9 cellular contexts compared by ENCODE assay signal in genomic region chr17:39679521-39680192, GRCh38. TPM values are rescaled to one million over a fixed set of nuclear protein-coding genes. Genes with fewer than 3 reads are reported as not detected.
DNase-seq lines count a peak whose midpoint lies in the region; ATAC-seq, FAIRE-seq and TF ChIP-seq lines count a peak whose summit lies in the region.
"Had no signal": no experiment of that assay in that cellular context is flagged by ENCODE, and none has a peak within 500 bp of the region (broad histone marks: within the 10 kb centered on the region; RNA-seq: fewer than 3 reads in every experiment).

No MANE protein-coding gene starts in this region.

- no peak overlapping the region for H4K8ac ChIP-seq in trophoblast cell (ENCODE audit: low read depth, low read length)

- no peaks in the 10 kb centered on the region for H3K79me2 ChIP-seq in trophoblast cell (ENCODE audit: control insufficient read depth, insufficient read depth, low read length, poor library complexity)

- no peak overlapping the region for H2BK5ac ChIP-seq in trophoblast cell (ENCODE audit: low read depth, low read length, poor library complexity)

- ATAC-seq in WTC11, result no peak
- no peak for ATAC-seq in sciatic nerve

- no peak overlapping the region for H2AFZ ChIP-seq in trophoblast cell (ENCODE audit: insufficient read depth, low read length, poor library complexity)

- peaks cover 29% of the 10 kb centered on the region for H3K4me1 Mint-ChIP-seq in WTC11
- peaks cover 35% of the 10 kb centered on the region for H3K4me1 Mint-ChIP-seq in dendritic cell treated with granulocyte-macrophage colony-stimulating factor and Interleukin-4, amounts not matched to agents 40 ng/mL and 50 ng/mL, for 4 days (ENCODE audit: low read depth)

- peak overlapping the region; percentile 68 for H3K27ac Mint-ChIP-seq in WTC11
- H3K27ac Mint-ChIP-seq in dendritic cell treated with granulocyte-macrophage colony-stimulating factor and Interleukin-4, amounts not matched to agents 40 ng/mL and 50 ng/mL, for 4 days, result peak overlapping the region; percentile 74

- no peak overlapping the region for H4K91ac ChIP-seq in trophoblast cell (ENCODE audit: low read depth, low read length)

- no peaks in the 10 kb centered on the region for H3K9me3 Mint-ChIP-seq in WTC11
- H3K9me3 Mint-ChIP-seq in dendritic cell treated with granulocyte-macrophage colony-stimulating factor and Interleukin-4, amounts not matched to agents 40 ng/mL and 50 ng/mL, for 4 days, result no peaks in the 10 kb centered on the region

- H3K4me2 ChIP-seq in trophoblast cell (ENCODE audit: low read length), result no peak overlapping the region

- POLR2A ChIA-PET in WTC11 (lab: Charles Lee), result interaction anchor here (1.3 kb wide), 1 partner anchor 8 kb away, joined by 3 read pairs; the partner anchor contains the start of gene PGAP3

- no peaks in the 10 kb centered on the region for H3K27me3 ChIP-seq in trophoblast cell (ENCODE audit: insufficient read depth, low read length)
- no peaks in the 10 kb centered on the region for H3K27me3 ChIP-seq in BE2C

- no peak overlapping the region for H2AK5ac ChIP-seq in trophoblast cell (ENCODE audit: low read length)

- WGBS in trophoblast cell (ENCODE audit: extremely low coverage, insufficient coverage, insufficient read length), result no CpG with 5 or more reads among the region's 12 CpGs

- H3K4me3 Mint-ChIP-seq in WTC11, result no peak overlapping the region
- no peak overlapping the region for H3K4me3 Mint-ChIP-seq in dendritic cell treated with granulocyte-macrophage colony-stimulating factor and Interleukin-4, amounts not matched to agents 40 ng/mL and 50 ng/mL, for 4 days

- no peaks in the 10 kb centered on the region for H3K27me3 Mint-ChIP-seq in WTC11 (ENCODE audit: low read depth)
- H3K27me3 Mint-ChIP-seq in dendritic cell treated with granulocyte-macrophage colony-stimulating factor and Interleukin-4, amounts not matched to agents 40 ng/mL and 50 ng/mL, for 4 days, result peaks cover 2% of the 10 kb centered on the region

- no peak overlapping the region for H3K27ac ChIP-seq in trophoblast cell (ENCODE audit: low read depth, low read length)

- H3K36me3 Mint-ChIP-seq in WTC11, result peaks cover 9% of the 10 kb centered on the region
- peaks cover 66% of the 10 kb centered on the region for H3K36me3 Mint-ChIP-seq in dendritic cell treated with granulocyte-macrophage colony-stimulating factor and Interleukin-4, amounts not matched to agents 40 ng/mL and 50 ng/mL, for 4 days (ENCODE audit: low read depth)

- no peak overlapping the region for H3K14ac ChIP-seq in trophoblast cell (ENCODE audit: low read length)

- intact Hi-C loops in dendritic cell treated with granulocyte-macrophage colony-stimulating factor and Interleukin-4, amounts not matched to agents 40 ng/mL and 50 ng/mL, for 4 days (cut with micrococcal nuclease), result no loop called here
- intact Hi-C loops in sciatic nerve (cut with DNase I), result no loop called here

- TF ChIP-seq CTCF in WTC11 (IDR thresholded peaks at IDR 0.05), result no peak
- TF ChIP-seq CTCF in BE2C (IDR thresholded peaks at IDR 0.05; ENCODE audit: low read depth, low read length), result no peak

- CTCF ChIA-PET in WTC11 (lab: Charles Lee), result interaction anchor here (0.6 to 2.9 kb wide), 18 partner anchors 9 to 201 kb away, joined by 3 to 24 read pairs (median 4); partner anchors contain the start of genes ERBB2, PGAP3, PNMT and TCAP

- H3K23ac ChIP-seq in trophoblast cell (ENCODE audit: low read length), result no peak overlapping the region

- H3K18ac ChIP-seq in trophoblast cell (ENCODE audit: low read length), result no peak overlapping the region

- no peak overlapping the region for H3K9ac ChIP-seq in trophoblast cell (ENCODE audit: low read length)

- H3K36me3 ChIP-seq in trophoblast cell (ENCODE audit: control insufficient read depth in 1 of 2, insufficient read depth in 2 of 2, low read length in 2 of 2) (no peaks in the 10 kb centered on the region), BE2C (no peaks in the 10 kb centered on the region)

- no peak overlapping the region for H2BK12ac ChIP-seq in trophoblast cell (ENCODE audit: low read length)

- DNase-seq in GM12892 (ENCODE audit: insufficient read length) (no peak), WTC11 (ENCODE audit: low spot score) (no peak), trophoblast cell (no peak), sciatic nerve (ENCODE audit: low spot score) (no peak), middle frontal gyrus (ENCODE audit: extremely low spot score, low spot score) (no peak), superior temporal gyrus (ENCODE audit: extremely low spot score) (no peak), BE2C (no peak)

- H3K79me1 ChIP-seq in trophoblast cell (ENCODE audit: low read length), result peaks cover 3% of the 10 kb centered on the region

- no peak overlapping the region for H3K4me3 ChIP-seq in trophoblast cell (ENCODE audit: low read depth, low read length)
- no peak overlapping the region for H3K4me3 ChIP-seq in BE2C (ENCODE audit: low read depth, low read length)

- H3K4ac ChIP-seq in trophoblast cell (ENCODE audit: low read depth, low read length), result no peak overlapping the region

- FAIRE-seq in GM12892 (lab: Jason Lieb, UNC), result peak; percentile 67

- peaks cover 9 to 11% of the 10 kb centered on the region in 2 experiments for H3K4me1 ChIP-seq in trophoblast cell (ENCODE audit: control insufficient read depth in 1 of 2, insufficient read depth in 2 of 2, low read length in 2 of 2)
- H3K4me1 ChIP-seq in BE2C, result no peaks in the 10 kb centered on the region

- H2BK120ac ChIP-seq in trophoblast cell (ENCODE audit: insufficient read depth, low read length, poor library complexity), result no peak overlapping the region

- H3K9me3 ChIP-seq in trophoblast cell (ENCODE audit: insufficient read depth, low read depth, low read length) (peaks cover 2% of the 10 kb centered on the region), BE2C (no peaks in the 10 kb centered on the region)

- H4K12ac ChIP-seq in trophoblast cell (ENCODE audit: low read depth, low read length), result peak overlapping the region; percentile 65

- no peak for TF ChIP-seq POLR2A in GM12892 (IDR thresholded peaks at IDR 0.05; ENCODE audit: low read depth, low read length)

TF ChIP-seq in WTC11, 78 proteins besides CTCF, POLR2A, EP300 and RAD21 (continues in another document):
- no peak for TF ChIP-seq ETV6 (CRISPR knock-in tag; IDR thresholded peaks at IDR 0.05)
- TF ChIP-seq, protein P1, sequence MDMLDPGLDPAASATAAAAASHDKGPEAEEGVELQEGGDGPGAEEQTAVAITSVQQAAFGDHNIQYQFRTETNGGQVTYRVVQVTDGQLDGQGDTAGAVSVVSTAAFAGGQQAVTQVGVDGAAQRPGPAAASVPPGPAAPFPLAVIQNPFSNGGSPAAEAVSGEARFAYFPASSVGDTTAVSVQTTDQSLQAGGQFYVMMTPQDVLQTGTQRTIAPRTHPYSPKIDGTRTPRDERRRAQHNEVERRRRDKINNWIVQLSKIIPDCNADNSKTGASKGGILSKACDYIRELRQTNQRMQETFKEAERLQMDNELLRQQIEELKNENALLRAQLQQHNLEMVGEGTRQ (CRISPR knock-in tag; IDR thresholded peaks at IDR 0.05), result no peak
- TF ChIP-seq, protein P2, sequence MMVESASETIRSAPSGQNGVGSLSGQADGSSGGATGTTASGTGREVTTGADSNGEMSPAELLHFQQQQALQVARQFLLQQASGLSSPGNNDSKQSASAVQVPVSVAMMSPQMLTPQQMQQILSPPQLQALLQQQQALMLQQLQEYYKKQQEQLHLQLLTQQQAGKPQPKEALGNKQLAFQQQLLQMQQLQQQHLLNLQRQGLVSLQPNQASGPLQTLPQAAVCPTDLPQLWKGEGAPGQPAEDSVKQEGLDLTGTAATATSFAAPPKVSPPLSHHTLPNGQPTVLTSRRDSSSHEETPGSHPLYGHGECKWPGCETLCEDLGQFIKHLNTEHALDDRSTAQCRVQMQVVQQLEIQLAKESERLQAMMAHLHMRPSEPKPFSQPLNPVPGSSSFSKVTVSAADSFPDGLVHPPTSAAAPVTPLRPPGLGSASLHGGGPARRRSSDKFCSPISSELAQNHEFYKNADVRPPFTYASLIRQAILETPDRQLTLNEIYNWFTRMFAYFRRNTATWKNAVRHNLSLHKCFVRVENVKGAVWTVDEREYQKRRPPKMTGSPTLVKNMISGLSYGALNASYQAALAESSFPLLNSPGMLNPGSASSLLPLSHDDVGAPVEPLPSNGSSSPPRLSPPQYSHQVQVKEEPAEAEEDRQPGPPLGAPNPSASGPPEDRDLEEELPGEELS (CRISPR knock-in tag; IDR thresholded peaks at IDR 0.05), result no peak

RNA-seq across cellular contexts. Expression of gene PGAP3, which starts 8.2 kb away (rescaled TPM):
- polyA plus RNA-seq in GM12892 (2012; ENCODE audit: missing spikeins), result 5.9 TPM
- total RNA-seq in WTC11 (2021) (24.3 to 25.7 TPM (median 24.9 TPM) in 3 replicates), sciatic nerve (16.0 TPM)
- 3.7 and 4.3 TPM in 2 replicates for polyA plus RNA-seq in trophoblast cell (2013)
- 30.5 TPM for polyA plus RNA-seq in BE2C (2012; ENCODE audit: insufficient read depth, insufficient read length, low read depth)

RNA-seq across cellular contexts. Expression of gene PNMT, which starts 11.4 kb away (rescaled TPM):
- polyA plus RNA-seq in GM12892 (2012; ENCODE audit: missing spikeins), result not detected
- 2.4 to 3.1 TPM (median 2.7 TPM) in 3 replicates for total RNA-seq in WTC11 (2021)
- polyA plus RNA-seq in trophoblast cell (2013), result 0.05 and 0.07 TPM in 2 replicates
- 1.3 TPM for total RNA-seq in sciatic nerve
- 2.8 TPM for polyA plus RNA-seq in BE2C (2012; ENCODE audit: insufficient read depth, insufficient read length, low read depth)
- total RNA-seq: RPMI7951 had no signal

RNA-seq across cellular contexts. Expression of gene TCAP, which starts 14.5 kb away (rescaled TPM):
- 0.19 TPM for polyA plus RNA-seq in GM12892 (2012; ENCODE audit: missing spikeins)
- total RNA-seq in WTC11 (2021) (2.5 to 2.9 TPM (median 2.8 TPM) in 3 replicates), sciatic nerve (2.0 TPM)
- polyA plus RNA-seq in trophoblast cell (2013), result 0.15 and 0.19 TPM in 2 replicates
- polyA plus RNA-seq in BE2C (2012; ENCODE audit: insufficient read depth, insufficient read length, low read depth), result 4.4 TPM

RNA-seq across cellular contexts. Expression of gene ERBB2, which starts 20.2 kb away (rescaled TPM):
- 5.9 TPM for polyA plus RNA-seq in GM12892 (2012; ENCODE audit: missing spikeins)
- 153 to 209 TPM (median 158 TPM) in 3 replicates for total RNA-seq in WTC11 (2021)
- 30.7 and 30.9 TPM in 2 replicates for polyA plus RNA-seq in trophoblast cell (2013)
- 131 TPM for total RNA-seq in sciatic nerve
- polyA plus RNA-seq in BE2C (2012; ENCODE audit: insufficient read depth, insufficient read length, low read depth), result 2.5 TPM

RNA-seq across cellular contexts. Expression of gene STARD3, which starts 42.7 kb away (rescaled TPM):
- polyA plus RNA-seq in GM12892 (2012; ENCODE audit: missing spikeins), result 14.4 TPM
- total RNA-seq in WTC11 (2021), result 64.9 to 75.3 TPM (median 65.4 TPM) in 3 replicates
- 51.9 and 53.4 TPM in 2 replicates for polyA plus RNA-seq in trophoblast cell (2013)
- total RNA-seq in sciatic nerve, result 81.8 TPM
- polyA plus RNA-seq in BE2C (2012; ENCODE audit: insufficient read depth, insufficient read length, low read depth), result 136 TPM
